In the genomic region with DNA sequence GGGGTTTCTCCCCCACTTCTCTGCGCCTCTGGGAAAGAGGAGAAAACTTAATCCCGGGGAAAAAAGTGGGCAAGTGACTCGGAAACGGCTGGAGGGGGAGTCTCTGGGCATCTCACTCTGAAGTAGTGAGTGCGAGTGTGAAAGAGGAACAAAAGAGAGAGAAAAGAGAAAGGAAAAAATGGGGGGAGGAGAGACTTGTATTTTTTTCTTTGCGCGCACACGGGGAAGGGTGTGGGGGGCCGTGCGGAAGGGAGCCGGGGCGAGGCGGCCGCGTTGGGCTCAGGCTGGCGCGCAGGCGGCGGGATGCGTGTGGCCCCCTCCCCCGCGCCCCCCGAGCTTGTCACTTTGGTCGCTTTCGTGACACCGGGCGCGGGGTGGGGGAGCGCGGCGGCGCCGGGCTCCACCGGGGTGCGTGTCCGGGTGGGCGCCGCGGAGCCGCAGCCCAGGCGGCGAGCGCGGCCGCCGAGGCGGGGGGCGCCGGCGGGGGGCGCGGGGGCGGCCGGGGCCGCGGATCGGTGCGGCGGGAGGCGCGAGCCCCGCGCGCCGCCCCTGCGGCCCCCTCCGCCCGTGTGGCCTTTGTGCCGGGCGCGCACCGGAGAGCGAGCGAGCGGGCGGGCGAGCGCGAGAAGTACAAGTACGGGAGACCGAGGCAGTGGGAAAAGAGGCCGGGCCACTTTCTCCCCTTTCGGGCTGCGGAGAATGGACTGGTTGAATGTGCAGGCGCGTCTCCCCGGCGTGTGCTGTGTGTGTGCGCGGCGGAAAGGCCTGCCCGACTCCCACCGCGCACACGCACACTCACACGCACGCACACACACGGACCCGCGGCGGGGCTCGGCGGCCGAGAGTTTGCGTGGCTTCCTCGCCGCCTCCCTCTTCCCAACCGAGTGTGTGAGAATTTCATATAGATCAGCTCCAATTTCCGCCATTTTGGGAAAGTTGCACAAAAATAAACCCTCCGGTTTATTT, we compare ENCODE assay signal across 8 cellular contexts. TPM values are rescaled to one million over a fixed set of nuclear protein-coding genes. Genes with fewer than 3 reads are reported as not detected.
DNase-seq lines count a peak whose midpoint lies in the region; ATAC-seq and TF ChIP-seq lines count a peak whose summit lies in the region.

No MANE protein-coding gene starts in this region.

- peak overlapping the region; percentile 96 for H3K9ac ChIP-seq in trophoblast cell (ENCODE audit: low read length)

- H3K79me1 ChIP-seq in trophoblast cell (ENCODE audit: low read length), result peaks cover 4% of the 10 kb centered on the region

- H4K8ac ChIP-seq in trophoblast cell (ENCODE audit: low read depth, low read length), result peak overlapping the region; percentile 78

- H3K18ac ChIP-seq in trophoblast cell (ENCODE audit: low read length), result peak overlapping the region; percentile 91

- ATAC-seq in GM18873 (IDR thresholded peaks at IDR 0.05; ENCODE audit: low FRiP score, unreplicated experiment), result peak; percentile 9
- peak; percentile 29 for ATAC-seq in HG03175 (IDR thresholded peaks at IDR 0.05; ENCODE audit: unreplicated experiment)
- peak; percentile 4 for ATAC-seq in SK-N-SH treated with all-trans-retinoic acid at 6 μM for 48 hours
- peak; percentile 4 for ATAC-seq in activated naive CD8-positive, alpha-beta T cell treated with anti-CD3 and anti-CD28 coated beads, Interleukin-2, amount 50 U/mL, for 24 hours

- H3K9me3 Mint-ChIP-seq in activated naive CD8-positive, alpha-beta T cell treated with anti-CD3 and anti-CD28 coated beads, Interleukin-2, amount 50 U/mL, for 24 hours, result no peaks in the 10 kb centered on the region

- TF ChIP-seq CTCF in A673 (conservative IDR thresholded peaks at IDR 0.05; ENCODE audit: low read depth, low read length) (no peak), left ventricle myocardium inferior (IDR thresholded peaks at IDR 0.05; ENCODE audit: borderline replicate concordance) (no peak)

- CTCF ChIA-PET in A673 (lab: Charles Lee), result no interaction called here

- H4K12ac ChIP-seq in trophoblast cell (ENCODE audit: low read depth, low read length), result peak overlapping the region; percentile 13

- WGBS in trophoblast cell (ENCODE audit: extremely low coverage, insufficient coverage, insufficient read length), result no CpG with 5 or more reads among the region's 110 CpGs

- no peak overlapping the region for H3K14ac ChIP-seq in trophoblast cell (ENCODE audit: low read length)

- H3K27me3 ChIP-seq in A673 (replicated peaks; ENCODE audit: insufficient read depth, low read depth, low read length, poor library complexity), result no peaks in the 10 kb centered on the region
- no peaks in the 10 kb centered on the region for H3K27me3 ChIP-seq in left ventricle myocardium inferior (ENCODE audit: low read depth)
- H3K27me3 ChIP-seq in trophoblast cell (ENCODE audit: insufficient read depth, low read length), result no peaks in the 10 kb centered on the region

- H3K79me2 ChIP-seq in trophoblast cell (ENCODE audit: control insufficient read depth, insufficient read depth, low read length, poor library complexity), result peaks cover 3% of the 10 kb centered on the region

- H3K4ac ChIP-seq in trophoblast cell (ENCODE audit: low read depth, low read length), result peak overlapping the region; percentile 15

- H3K9me3 ChIP-seq in A673 (ENCODE audit: low read depth, low read length, poor library complexity, severe bottlenecking), result no peaks in the 10 kb centered on the region
- no peaks in the 10 kb centered on the region for H3K9me3 ChIP-seq in left ventricle myocardium inferior (replicated peaks)
- no peaks in the 10 kb centered on the region for H3K9me3 ChIP-seq in trophoblast cell (ENCODE audit: insufficient read depth, low read depth, low read length)

- H3K4me3 Mint-ChIP-seq in activated naive CD8-positive, alpha-beta T cell treated with anti-CD3 and anti-CD28 coated beads, Interleukin-2, amount 50 U/mL, for 24 hours, result peak overlapping the region; percentile 98

- H3K36me3 ChIP-seq in A673 (ENCODE audit: insufficient read depth, low read length, poor library complexity, severe bottlenecking) (no peaks in the 10 kb centered on the region), left ventricle myocardium inferior (no peaks in the 10 kb centered on the region), trophoblast cell (ENCODE audit: control insufficient read depth in 1 of 2, insufficient read depth in 2 of 2, low read length in 2 of 2) (no peaks in the 10 kb centered on the region)

- H3K4me1 ChIP-seq in A673 (ENCODE audit: insufficient read depth, low read length, poor library complexity, severe bottlenecking), result peaks cover 13% of the 10 kb centered on the region
- H3K4me1 ChIP-seq in left ventricle myocardium inferior, result peaks cover 23% of the 10 kb centered on the region
- no peaks in the 10 kb centered on the region for H3K4me1 ChIP-seq in trophoblast cell (ENCODE audit: control insufficient read depth in 1 of 2, insufficient read depth in 2 of 2, low read length in 2 of 2)

- H3K4me2 ChIP-seq in trophoblast cell (ENCODE audit: low read length), result peak overlapping the region; percentile 92

- H2BK120ac ChIP-seq in trophoblast cell (ENCODE audit: insufficient read depth, low read length, poor library complexity), result peak overlapping the region; percentile 8

- H3K4me3 ChIP-seq in A673 (ENCODE audit: low read depth, low read length, poor library complexity, severe bottlenecking), result peak overlapping the region; percentile 72
- peak overlapping the region; percentile 90 for H3K4me3 ChIP-seq in left ventricle myocardium inferior
- peak overlapping the region; percentile 98 for H3K4me3 ChIP-seq in trophoblast cell (ENCODE audit: low read depth, low read length)

- H4K91ac ChIP-seq in trophoblast cell (ENCODE audit: low read depth, low read length), result peak overlapping the region; percentile 77

- DNase-seq in A673 (ENCODE audit: low spot score) (peak; percentile 69), left ventricle myocardium inferior (peak; percentile 26), trophoblast cell (peak; percentile 21 to 78), T1000 (lab: John Stamatoyannopoulos, UW) (no peak)
- peak; percentile 37 for DNase-seq in activated naive CD8-positive, alpha-beta T cell treated with anti-CD3 and anti-CD28 coated beads, Interleukin-2, amount 50 U/mL, for 24 hours

- H2AK5ac ChIP-seq in trophoblast cell (ENCODE audit: low read length), result no peak overlapping the region

- peak overlapping the region; percentile 95 for H3K27ac Mint-ChIP-seq in activated naive CD8-positive, alpha-beta T cell treated with anti-CD3 and anti-CD28 coated beads, Interleukin-2, amount 50 U/mL, for 24 hours

- H2BK12ac ChIP-seq in trophoblast cell (ENCODE audit: low read length), result no peak overlapping the region

- H3K36me3 Mint-ChIP-seq in activated naive CD8-positive, alpha-beta T cell treated with anti-CD3 and anti-CD28 coated beads, Interleukin-2, amount 50 U/mL, for 24 hours (ENCODE audit: low read depth), result peaks cover 3% of the 10 kb centered on the region

- H3K27me3 Mint-ChIP-seq in activated naive CD8-positive, alpha-beta T cell treated with anti-CD3 and anti-CD28 coated beads, Interleukin-2, amount 50 U/mL, for 24 hours, result no peaks in the 10 kb centered on the region

- no peak overlapping the region for H3K23ac ChIP-seq in trophoblast cell (ENCODE audit: low read length)

- H3K4me1 Mint-ChIP-seq in activated naive CD8-positive, alpha-beta T cell treated with anti-CD3 and anti-CD28 coated beads, Interleukin-2, amount 50 U/mL, for 24 hours, result peaks cover 35% of the 10 kb centered on the region

- POLR2A ChIA-PET in A673 (lab: Charles Lee; ENCODE audit: low non-redundant PET), result no interaction called here

- H2BK5ac ChIP-seq in trophoblast cell (ENCODE audit: low read depth, low read length, poor library complexity), result no peak overlapping the region

- H3K27ac ChIP-seq in A673 (ENCODE audit: low read depth, low read length, poor library complexity, severe bottlenecking) (peak overlapping the region; percentile 78), left ventricle myocardium inferior (replicated peaks) (peak overlapping the region; percentile 57), trophoblast cell (ENCODE audit: low read depth, low read length) (no peak overlapping the region)

- peak overlapping the region; percentile 91 for H2AFZ ChIP-seq in trophoblast cell (ENCODE audit: insufficient read depth, low read length, poor library complexity)

- intact Hi-C loops in A673 (cut with micrococcal nuclease; ENCODE audit: unreplicated experiment), result loop anchor here (5.0 kb wide), 1 partner anchor 127 kb away; no protein-coding TSS in a partner anchor
- intact Hi-C loops in left ventricle myocardium inferior (cut with micrococcal nuclease), result loop anchor here (10.0 kb wide), 1 partner anchor 424 kb away; no protein-coding TSS in a partner anchor

- no TSS peak for BruUV-seq in A673 (replicated peaks; lab: Mats Ljungman, UMichigan)

TF ChIP-seq in SK-N-SH treated with all-trans-retinoic acid at 6 μM for 48 hours, 23 proteins besides CTCF, POLR2A, EP300 and RAD21 (continues in another document):
- TF ChIP-seq, protein P1, sequence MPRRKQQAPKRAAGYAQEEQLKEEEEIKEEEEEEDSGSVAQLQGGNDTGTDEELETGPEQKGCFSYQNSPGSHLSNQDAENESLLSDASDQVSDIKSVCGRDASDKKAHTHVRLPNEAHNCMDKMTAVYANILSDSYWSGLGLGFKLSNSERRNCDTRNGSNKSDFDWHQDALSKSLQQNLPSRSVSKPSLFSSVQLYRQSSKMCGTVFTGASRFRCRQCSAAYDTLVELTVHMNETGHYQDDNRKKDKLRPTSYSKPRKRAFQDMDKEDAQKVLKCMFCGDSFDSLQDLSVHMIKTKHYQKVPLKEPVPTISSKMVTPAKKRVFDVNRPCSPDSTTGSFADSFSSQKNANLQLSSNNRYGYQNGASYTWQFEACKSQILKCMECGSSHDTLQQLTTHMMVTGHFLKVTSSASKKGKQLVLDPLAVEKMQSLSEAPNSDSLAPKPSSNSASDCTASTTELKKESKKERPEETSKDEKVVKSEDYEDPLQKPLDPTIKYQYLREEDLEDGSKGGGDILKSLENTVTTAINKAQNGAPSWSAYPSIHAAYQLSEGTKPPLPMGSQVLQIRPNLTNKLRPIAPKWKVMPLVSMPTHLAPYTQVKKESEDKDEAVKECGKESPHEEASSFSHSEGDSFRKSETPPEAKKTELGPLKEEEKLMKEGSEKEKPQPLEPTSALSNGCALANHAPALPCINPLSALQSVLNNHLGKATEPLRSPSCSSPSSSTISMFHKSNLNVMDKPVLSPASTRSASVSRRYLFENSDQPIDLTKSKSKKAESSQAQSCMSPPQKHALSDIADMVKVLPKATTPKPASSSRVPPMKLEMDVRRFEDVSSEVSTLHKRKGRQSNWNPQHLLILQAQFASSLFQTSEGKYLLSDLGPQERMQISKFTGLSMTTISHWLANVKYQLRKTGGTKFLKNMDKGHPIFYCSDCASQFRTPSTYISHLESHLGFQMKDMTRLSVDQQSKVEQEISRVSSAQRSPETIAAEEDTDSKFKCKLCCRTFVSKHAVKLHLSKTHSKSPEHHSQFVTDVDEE (CRISPR knock-in tag; IDR thresholded peaks at IDR 0.05), result no peak
- TF ChIP-seq ESRRG (CRISPR knock-in tag; IDR thresholded peaks at IDR 0.05) (no peak), ISL1 (CRISPR knock-in tag; IDR thresholded peaks at IDR 0.05) (no peak)

RNA-seq across cellular contexts. Expression of gene L3MBTL3, which starts 0.7 kb away (rescaled TPM):
- total RNA-seq in A673 (2021), result 39.3 and 40.8 TPM in 2 replicates
- 3.2 TPM for total RNA-seq in left ventricle myocardium inferior
- polyA plus RNA-seq in trophoblast cell (2013), result 6.3 and 6.6 TPM in 2 replicates
